In the genomic region with DNA sequence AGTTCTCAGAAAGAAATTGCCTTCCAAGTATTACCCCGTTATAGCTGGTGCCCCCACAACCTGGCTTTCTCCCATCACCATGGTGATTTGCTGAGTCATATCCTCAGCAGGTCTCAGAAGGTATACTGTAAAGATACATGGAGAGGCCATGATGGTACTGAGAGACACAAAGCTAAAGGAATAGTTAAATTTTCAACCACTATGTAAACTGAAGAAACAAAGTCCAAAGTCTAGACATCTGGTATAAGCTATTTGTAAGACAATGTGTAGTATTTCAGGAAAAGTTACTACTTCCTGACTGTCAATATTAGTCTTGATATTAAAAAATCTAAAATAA, we compare ENCODE assay signal across 2 cellular contexts.
TF ChIP-seq lines count a peak whose summit lies in the region.

No MANE protein-coding gene starts in this region.

TF ChIP-seq in HCT116, 20 proteins besides CTCF, POLR2A, EP300 and RAD21 (continued from another document):
- no peak for TF ChIP-seq SIN3A (IDR thresholded peaks at IDR 0.05; ENCODE audit: low read depth)

TF ChIP-seq in liver, 16 proteins besides CTCF, POLR2A, EP300 and RAD21 (continued from another document):
- TF ChIP-seq, protein P1, sequence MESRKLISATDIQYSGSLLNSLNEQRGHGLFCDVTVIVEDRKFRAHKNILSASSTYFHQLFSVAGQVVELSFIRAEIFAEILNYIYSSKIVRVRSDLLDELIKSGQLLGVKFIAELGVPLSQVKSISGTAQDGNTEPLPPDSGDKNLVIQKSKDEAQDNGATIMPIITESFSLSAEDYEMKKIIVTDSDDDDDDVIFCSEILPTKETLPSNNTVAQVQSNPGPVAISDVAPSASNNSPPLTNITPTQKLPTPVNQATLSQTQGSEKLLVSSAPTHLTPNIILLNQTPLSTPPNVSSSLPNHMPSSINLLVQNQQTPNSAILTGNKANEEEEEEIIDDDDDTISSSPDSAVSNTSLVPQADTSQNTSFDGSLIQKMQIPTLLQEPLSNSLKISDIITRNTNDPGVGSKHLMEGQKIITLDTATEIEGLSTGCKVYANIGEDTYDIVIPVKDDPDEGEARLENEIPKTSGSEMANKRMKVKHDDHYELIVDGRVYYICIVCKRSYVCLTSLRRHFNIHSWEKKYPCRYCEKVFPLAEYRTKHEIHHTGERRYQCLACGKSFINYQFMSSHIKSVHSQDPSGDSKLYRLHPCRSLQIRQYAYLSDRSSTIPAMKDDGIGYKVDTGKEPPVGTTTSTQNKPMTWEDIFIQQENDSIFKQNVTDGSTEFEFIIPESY (IDR thresholded peaks at IDR 0.05), result no peak
- TF ChIP-seq RXRA (IDR thresholded peaks at IDR 0.05) (no peak), SP1 (IDR thresholded peaks at IDR 0.05) (peak; percentile 63), FOXA1 (IDR thresholded peaks at IDR 0.05) (no peak), HNF4A (conservative IDR thresholded peaks at IDR 0.05) (peak; percentile 82 to 85), NR2F2 (IDR thresholded peaks at IDR 0.05) (no peak), EGR1 (IDR thresholded peaks at IDR 0.05; ENCODE audit: low read depth in 2 of 2) (no peak), HNF4G (IDR thresholded peaks at IDR 0.05) (peak; percentile 51)
- TF ChIP-seq, protein P2, sequence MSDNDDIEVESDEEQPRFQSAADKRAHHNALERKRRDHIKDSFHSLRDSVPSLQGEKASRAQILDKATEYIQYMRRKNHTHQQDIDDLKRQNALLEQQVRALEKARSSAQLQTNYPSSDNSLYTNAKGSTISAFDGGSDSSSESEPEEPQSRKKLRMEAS (IDR thresholded peaks at IDR 0.05), result no peak
- TF ChIP-seq, protein P3, sequence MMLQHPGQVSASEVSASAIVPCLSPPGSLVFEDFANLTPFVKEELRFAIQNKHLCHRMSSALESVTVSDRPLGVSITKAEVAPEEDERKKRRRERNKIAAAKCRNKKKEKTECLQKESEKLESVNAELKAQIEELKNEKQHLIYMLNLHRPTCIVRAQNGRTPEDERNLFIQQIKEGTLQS (IDR thresholded peaks at IDR 0.05), result no peak
TF ChIP-seq in liver: peak in this region for 6.
